ENCODE assay signal across 20 cellular contexts in genomic region chr2:18684202-18685040, GRCh38.
A peak's percentile ranks its signal among the peaks of the same experiment; 100 is the strongest.
DNase-seq lines count a peak whose midpoint lies in the region; ATAC-seq and TF ChIP-seq lines count a peak whose summit lies in the region.
"Had no signal": no experiment of that assay in that cellular context is flagged by ENCODE, and none has a peak within 500 bp of the region (broad histone marks: within the 10 kb centered on the region; RNA-seq: fewer than 3 reads in every experiment).

No MANE protein-coding gene starts in this region.

- no peak overlapping the region for H3K4me3 ChIP-seq in AG04450 (ENCODE audit: low read depth, low read length)
- H3K4me3 ChIP-seq in GM23248 = no peak overlapping the region
- H3K4me3 ChIP-seq: dorsolateral prefrontal cortex, upper lobe of left lung had no signal

- H3K9me3 ChIP-seq in AG04450 (ENCODE audit: control insufficient read depth, insufficient read depth, low read length) (no peaks in the 10 kb centered on the region), GM23248 (ENCODE audit: low read depth) (no peaks in the 10 kb centered on the region)
- H3K9me3 ChIP-seq: upper lobe of left lung had no signal

- no peak for TF ChIP-seq CTCF in AG04450 (IDR thresholded peaks at IDR 0.05; ENCODE audit: low read depth, low read length)

- H3K4me2 ChIP-seq in GM23248 (ENCODE audit: unreplicated experiment) = no peak overlapping the region

- H3F3A ChIP-seq in GM23248 (ENCODE audit: insufficient read depth) = no peaks in the 10 kb centered on the region

- peaks cover 4% of the 10 kb centered on the region for H3K4me1 Mint-ChIP-seq in activated CD4-positive, alpha-beta memory T cell treated with anti-CD3 and anti-CD28 coated beads for 36 hours (ENCODE audit: low read depth)
- H3K4me1 Mint-ChIP-seq: memory B cell had no signal

- intact Hi-C loops in activated CD4-positive, alpha-beta memory T cell treated with anti-CD3 and anti-CD28 coated beads for 36 hours (cut with micrococcal nuclease) = no loop called here

- in situ Hi-C loops in GM23248 (cut with MboI) = no loop called here
- in situ Hi-C loops in KBM-7 (cut with MboI; ENCODE audit: low pct_unique_long_range_greater_than_20kb, low sequenced_read_pairs) = no loop called here

- no peak overlapping the region for H3K4me3 Mint-ChIP-seq in activated CD4-positive, alpha-beta memory T cell treated with anti-CD3 and anti-CD28 coated beads for 36 hours
- H3K4me3 Mint-ChIP-seq: activated naive CD8-positive, alpha-beta T cell treated with anti-CD3 and anti-CD28 coated beads, Interleukin-2, amount 10 ng/mL, durations not matched to agents 7 days and 5 days; activated T-helper 1 cell treated with anti-CD3 and anti-CD28 coated beads, Interleukin-12 subunit alpha, Interleukin-12 subunit beta, Interleukin-2, Interleukin-4 antibody, amounts not matched to agents 30 ng/mL and 10 ng/mL and 1 ng/mL, durations not matched to agents 14 hours and 24 hours and 36 hours; memory B cell had no signal

- no peaks in the 10 kb centered on the region for H3K9me3 Mint-ChIP-seq in activated CD4-positive, alpha-beta memory T cell treated with anti-CD3 and anti-CD28 coated beads for 36 hours
- H3K9me3 Mint-ChIP-seq: activated T-helper 1 cell treated with anti-CD3 and anti-CD28 coated beads, Interleukin-12 subunit alpha, Interleukin-12 subunit beta, Interleukin-2, Interleukin-4 antibody, amounts not matched to agents 30 ng/mL and 10 ng/mL and 1 ng/mL, durations not matched to agents 14 hours and 24 hours and 36 hours; memory B cell had no signal

- WGBS in GM23248 (ENCODE audit: low coverage in 1 of 2, low lambda C conversion rate in 2 of 2, missing lambda C conversion rate in 2 of 2), 2 experiments = 24% methylated on average over 2 of the region's 2 CpGs

- H3K27ac Mint-ChIP-seq in activated CD4-positive, alpha-beta memory T cell treated with anti-CD3 and anti-CD28 coated beads for 36 hours = no peak overlapping the region
- H3K27ac Mint-ChIP-seq: activated naive CD8-positive, alpha-beta T cell treated with anti-CD3 and anti-CD28 coated beads, Interleukin-2, amount 10 ng/mL, durations not matched to agents 7 days and 5 days; activated T-helper 1 cell treated with anti-CD3 and anti-CD28 coated beads, Interleukin-12 subunit alpha, Interleukin-12 subunit beta, Interleukin-2, Interleukin-4 antibody, amounts not matched to agents 30 ng/mL and 10 ng/mL and 1 ng/mL, durations not matched to agents 14 hours and 24 hours and 36 hours; memory B cell had no signal

- no peaks in the 10 kb centered on the region for H3K9me2 ChIP-seq in GM23248 (ENCODE audit: insufficient read depth)

- no peak for ATAC-seq in GM19455 (IDR thresholded peaks at IDR 0.05; ENCODE audit: unreplicated experiment)
- ATAC-seq: activated CD4-positive, CD25-positive, alpha-beta regulatory T cell treated with anti-CD3 and anti-CD28 coated beads, Interleukin-2, amount 50 U/mL, for 24 hours; esophagus mucosa; stimulated activated naive CD8-positive, alpha-beta T cell treated with anti-CD3 and anti-CD28 coated beads, Interleukin-15, Interleukin-2, amounts not matched to agents 100 U/mL and 50 U/mL, for 24 hours had no signal

- H3K36me3 Mint-ChIP-seq in activated CD4-positive, alpha-beta memory T cell treated with anti-CD3 and anti-CD28 coated beads for 36 hours = no peaks in the 10 kb centered on the region

- no peaks in the 10 kb centered on the region for H3K36me3 ChIP-seq in GM23248 (ENCODE audit: low read depth)
- H3K36me3 ChIP-seq: upper lobe of left lung had no signal

- H3K27ac ChIP-seq in AG04450 (ENCODE audit: low read depth, low read length) (no peak overlapping the region), GM23248 (no peak overlapping the region)
- H3K27ac ChIP-seq: dorsolateral prefrontal cortex, HL-60, upper lobe of left lung had no signal

- no peaks in the 10 kb centered on the region for H4K20me1 ChIP-seq in GM23248 (ENCODE audit: insufficient read depth)

- no peaks in the 10 kb centered on the region for H3K27me3 Mint-ChIP-seq in activated CD4-positive, alpha-beta memory T cell treated with anti-CD3 and anti-CD28 coated beads for 36 hours
- H3K27me3 Mint-ChIP-seq: activated naive CD8-positive, alpha-beta T cell treated with anti-CD3 and anti-CD28 coated beads, Interleukin-2, amount 10 ng/mL, durations not matched to agents 7 days and 5 days; memory B cell had no signal

- no peak overlapping the region for H2AFZ ChIP-seq in GM23248

- H3K9ac ChIP-seq in GM23248 = no peak overlapping the region

- no peaks in the 10 kb centered on the region; the same call in 1 of the 2 replicates for H3K4me1 ChIP-seq in GM23248 (ENCODE audit: insufficient read depth)
- H3K4me1 ChIP-seq: upper lobe of left lung had no signal

- H3K79me2 ChIP-seq in GM23248 (ENCODE audit: insufficient read depth) = no peaks in the 10 kb centered on the region

- CTCF ChIA-PET in AG04450 (lab: Charles Lee) = no interaction called here
- CTCF ChIA-PET in activated CD4-positive, alpha-beta memory T cell treated with anti-CD3 and anti-CD28 coated beads for 36 hours (lab: Charles Lee) = no interaction called here

- DNase-seq in AG04450 (ENCODE audit: low read depth, low spot score) = peak; percentile 45
- peak; percentile 10 for DNase-seq in GM23248
- DNase-seq in amniotic epithelial cell (ENCODE audit: low read depth) = peak; percentile 15
- DNase-seq in iris pigment epithelial cell (ENCODE audit: low read depth) = peak; percentile 68
- no peak for DNase-seq in NCI-H524 treated with DMSO at 0.1 percent for 48 hours (lab: John Stamatoyannopoulos, UW)
- DNase-seq in activated CD4-positive, alpha-beta memory T cell treated with anti-CD3 and anti-CD28 coated beads for 36 hours = no peak
- no peak for DNase-seq in KBM-7
- DNase-seq: activated naive CD8-positive, alpha-beta T cell treated with anti-CD3 and anti-CD28 coated beads, Interleukin-2, amount 10 ng/mL, durations not matched to agents 7 days and 5 days; dorsolateral prefrontal cortex; KG1; NCI-H2171; SIG-M5; stimulated activated naive CD8-positive, alpha-beta T cell treated with anti-CD3 and anti-CD28 coated beads, Interleukin-15, Interleukin-2, amounts not matched to agents 100 U/mL and 50 U/mL, for 24 hours; upper lobe of left lung had no signal

- POLR2A ChIA-PET in AG04450 (lab: Yijun Ruan, JAX) = interaction anchor here (0.8 to 1.5 kb wide), 3 partner anchors 58 to 168 kb away, joined by 3 to 11 read pairs (median 9); partner anchors contain the start of gene RDH14
- POLR2A ChIA-PET in activated CD4-positive, alpha-beta memory T cell treated with anti-CD3 and anti-CD28 coated beads for 36 hours (lab: Charles Lee) = no interaction called here

- H3K27me3 ChIP-seq in AG04450 (ENCODE audit: control insufficient read depth, insufficient read depth, low read length) (peaks cover 3% of the 10 kb centered on the region), GM23248 (replicated peaks; ENCODE audit: insufficient read depth) (no peaks in the 10 kb centered on the region)
- H3K27me3 ChIP-seq: upper lobe of left lung had no signal

Comparison
In these comparisons a context has a peak if more than half of its experiments do, and no peak if none do; other contexts are left out.
1. DNase-seq: peak in AG04450 (single experiment), GM23248 (single experiment), amniotic epithelial cell (single experiment) and iris pigment epithelial cell (single experiment); none in NCI-H524 treated with DMSO at 0.1 percent for 48 hours (single experiment), activated CD4-positive, alpha-beta memory T cell treated with anti-CD3 and anti-CD28 coated beads for 36 hours (single experiment) and KBM-7 (single experiment).